Comparison of ENCODE assay signal across 9 cellular contexts in the genomic region with DNA sequence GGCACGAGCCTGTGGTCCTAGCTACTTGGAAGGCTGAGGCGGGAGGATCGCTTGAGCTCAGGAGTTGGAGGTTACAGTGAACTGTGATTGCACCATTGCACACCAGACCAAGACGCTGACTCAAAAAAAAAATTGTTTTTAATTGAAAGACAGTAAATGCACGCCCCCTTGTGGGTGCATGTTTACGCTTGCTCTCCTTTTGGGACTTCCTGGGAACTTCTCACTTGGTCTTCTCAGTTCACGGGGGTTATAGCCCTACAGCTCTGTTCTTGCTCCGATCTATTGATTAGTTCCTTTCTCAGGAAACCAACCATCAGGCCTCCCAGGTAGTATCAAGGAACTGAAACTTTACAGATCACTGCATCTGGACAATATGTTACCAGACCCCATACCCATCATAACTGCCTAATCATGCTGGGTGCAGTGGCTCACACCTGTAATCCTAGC. TPM values are rescaled to one million over a fixed set of nuclear protein-coding genes. Genes with fewer than 3 reads are reported as not detected.
A peak's percentile ranks its signal among the peaks of the same experiment; 100 is the strongest.
DNase-seq lines count a peak whose midpoint lies in the region; ATAC-seq lines count a peak whose summit lies in the region.
"Had no signal": no experiment of that assay in that cellular context is flagged by ENCODE, and none has a peak within 500 bp of the region (broad histone marks: within the 10 kb centered on the region; RNA-seq: fewer than 3 reads in every experiment).

No MANE protein-coding gene starts in this region.

- CTCF ChIA-PET in activated naive CD4-positive, alpha-beta T cell treated with anti-CD3 and anti-CD28 coated beads, Interleukin-2, amount 10 ng/mL, durations not matched to agents 7 days and 5 days (lab: Charles Lee) = interaction anchor here (0.6 to 7.3 kb wide), 20 partner anchors 10 to 254 kb away, joined by 3 to 167 read pairs (median 4); a partner anchor contains a TSS

- no peaks in the 10 kb centered on the region for H3K36me3 Mint-ChIP-seq in activated naive CD4-positive, alpha-beta T cell treated with anti-CD3 and anti-CD28 coated beads, Interleukin-2, amount 10 ng/mL, durations not matched to agents 7 days and 5 days
- H3K36me3 Mint-ChIP-seq: activated naive CD8-positive, alpha-beta T cell had no signal

- peaks cover 38% of the 10 kb centered on the region for H3K4me1 Mint-ChIP-seq in activated naive CD4-positive, alpha-beta T cell treated with anti-CD3 and anti-CD28 coated beads, Interleukin-2, amount 10 ng/mL, durations not matched to agents 7 days and 5 days

- intact Hi-C loops in cardiac septum (cut with DNase I) = no loop called here

- ATAC-seq in GM21381 (IDR thresholded peaks at IDR 0.05; ENCODE audit: unreplicated experiment) = peak; percentile 51

- peak; percentile 75 for DNase-seq in COR-L47 (lab: John Stamatoyannopoulos, UW)
- peak; percentile 78 for DNase-seq in LoVo (ENCODE audit: low spot score)
- peak; percentile 91 for DNase-seq in SKM-1 treated with dmso at 0.1 percent for 144 hours (lab: John Stamatoyannopoulos, UW; ENCODE audit: unreplicated experiment)
- peak; percentile 90 for DNase-seq in activated naive CD4-positive, alpha-beta T cell treated with anti-CD3 and anti-CD28 coated beads, Interleukin-2, amount 10 ng/mL, durations not matched to agents 7 days and 5 days
- DNase-seq in cardiac septum (ENCODE audit: low spot score) = peak; percentile 82
- peak; percentile 40 for DNase-seq in skeletal muscle cell (ENCODE audit: low read depth)
- DNase-seq in NCI-H2107 (lab: John Stamatoyannopoulos, UW) = no peak

- no peak overlapping the region for H3K4me3 Mint-ChIP-seq in activated naive CD4-positive, alpha-beta T cell treated with anti-CD3 and anti-CD28 coated beads, Interleukin-2, amount 10 ng/mL, durations not matched to agents 7 days and 5 days
- H3K4me3 Mint-ChIP-seq: activated naive CD8-positive, alpha-beta T cell had no signal

- H3K4me3 ChIP-seq in skeletal muscle cell (ENCODE audit: low read depth, low read length) = no peak overlapping the region

- no peaks in the 10 kb centered on the region for H3K9me3 Mint-ChIP-seq in activated naive CD4-positive, alpha-beta T cell treated with anti-CD3 and anti-CD28 coated beads, Interleukin-2, amount 10 ng/mL, durations not matched to agents 7 days and 5 days

- H3K27me3 Mint-ChIP-seq in activated naive CD4-positive, alpha-beta T cell treated with anti-CD3 and anti-CD28 coated beads, Interleukin-2, amount 10 ng/mL, durations not matched to agents 7 days and 5 days = peaks cover 16% of the 10 kb centered on the region
- H3K27me3 Mint-ChIP-seq: activated naive CD8-positive, alpha-beta T cell had no signal

- peak overlapping the region; percentile 84 for H3K27ac Mint-ChIP-seq in activated naive CD4-positive, alpha-beta T cell treated with anti-CD3 and anti-CD28 coated beads, Interleukin-2, amount 10 ng/mL, durations not matched to agents 7 days and 5 days
- H3K27ac Mint-ChIP-seq: activated naive CD8-positive, alpha-beta T cell had no signal

RNA-seq across cellular contexts. Expression of a gene that starts 14.2 kb away (rescaled TPM):
- 102 TPM for total RNA-seq in cardiac septum

RNA-seq across cellular contexts. Expression of a gene that starts 31.1 kb away (rescaled TPM):
- total RNA-seq in cardiac septum = not detected

RNA-seq across cellular contexts. Expression of a gene that starts 33.4 kb away (rescaled TPM):
- 58.8 TPM for total RNA-seq in cardiac septum

RNA-seq across cellular contexts. Expression of a gene that starts 47.9 kb away (rescaled TPM):
- 25.6 TPM for total RNA-seq in cardiac septum
